14 cellular contexts compared by ENCODE assay signal in the genomic region with DNA sequence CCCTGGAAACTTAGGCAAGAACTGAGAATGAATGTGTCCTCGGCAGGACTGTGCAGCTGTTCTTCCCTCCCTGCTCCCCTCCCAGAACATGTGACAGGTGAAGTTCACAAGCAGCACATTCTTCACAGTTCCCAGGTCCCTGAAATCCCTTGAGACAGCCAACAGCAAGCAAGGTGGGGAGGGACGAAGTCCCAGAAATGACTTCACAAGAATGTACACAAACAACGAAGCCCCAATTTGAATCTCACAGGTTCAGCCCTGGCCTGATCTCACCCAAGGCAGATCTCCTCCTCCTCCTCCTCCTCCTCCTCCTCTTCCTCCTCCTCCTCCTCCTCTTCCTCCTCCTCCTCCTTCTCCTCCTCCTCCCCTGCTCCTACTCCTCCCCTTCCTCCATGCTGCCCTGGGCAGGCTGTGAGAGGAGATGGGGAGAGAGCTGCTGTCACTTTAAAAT. TPM values are rescaled to one million over a fixed set of nuclear protein-coding genes. Genes with fewer than 3 reads are reported as not detected.
A peak's percentile ranks its signal among the peaks of the same experiment; 100 is the strongest.
DNase-seq lines count a peak whose midpoint lies in the region; ATAC-seq and TF ChIP-seq lines count a peak whose summit lies in the region.
"Had no signal": no experiment of that assay in that cellular context is flagged by ENCODE, and none has a peak within 500 bp of the region (broad histone marks: within the 10 kb centered on the region; RNA-seq: fewer than 3 reads in every experiment).

No MANE protein-coding gene starts in this region.

- TF ChIP-seq POLR2A in heart left ventricle (IDR thresholded peaks at IDR 0.05) = no peak

- no peak overlapping the region for H3K4me2 ChIP-seq in hepatocyte

- no peak for TF ChIP-seq CTCF in hepatocyte (IDR thresholded peaks at IDR 0.05; ENCODE audit: poor library complexity)
- no peak for TF ChIP-seq CTCF in progenitor cell of endocrine pancreas (IDR thresholded peaks at IDR 0.05; ENCODE audit: unreplicated experiment)
- no peak for TF ChIP-seq CTCF in heart left ventricle (IDR thresholded peaks at IDR 0.05)

- H3K4me1 ChIP-seq in hepatocyte (ENCODE audit: insufficient read depth) (peaks cover 8% of the 10 kb centered on the region), heart left ventricle (peaks cover 0 to 53% (median 16%) of the 10 kb centered on the region in 12 donors), right cardiac atrium (ENCODE audit: control insufficient read depth, insufficient read depth, low read length) (peaks cover 5% of the 10 kb centered on the region)

- no peak overlapping the region for H3K4me3 Mint-ChIP-seq in progenitor cell of endocrine pancreas (ENCODE audit: low read depth)

- intact Hi-C loops in heart left ventricle (cut with DNase I) = loop anchor here in 1 of 10 donors (5.0 kb wide), 1 partner anchor 40 kb away; no protein-coding TSS in a partner anchor
- intact Hi-C loops in right cardiac atrium (cut with DNase I) = loop anchor here in 2 of 4 donors (10.0 kb wide), 2 partner anchors 47 to 137 kb away; a partner anchor contains a TSS

- H3K27ac Mint-ChIP-seq in progenitor cell of endocrine pancreas = peak overlapping the region; percentile 82

- no peaks in the 10 kb centered on the region for H3K9me2 ChIP-seq in hepatocyte (replicated peaks; ENCODE audit: insufficient read depth)

- no peaks in the 10 kb centered on the region for H3K9me3 ChIP-seq in hepatocyte (ENCODE audit: low read depth)
- no peaks in the 10 kb centered on the region for H3K9me3 ChIP-seq in heart left ventricle
- no peaks in the 10 kb centered on the region for H3K9me3 ChIP-seq in right cardiac atrium (ENCODE audit: control insufficient read depth, low read length)
- H3K9me3 ChIP-seq: ovary had no signal

- peaks cover 13% of the 10 kb centered on the region for H3K4me1 Mint-ChIP-seq in progenitor cell of endocrine pancreas (ENCODE audit: low read depth)

- H3K79me2 ChIP-seq in hepatocyte = peaks cover 3% of the 10 kb centered on the region

- H3K4me3 ChIP-seq in hepatocyte = no peak overlapping the region
- H3K4me3 ChIP-seq in heart left ventricle = no peak overlapping the region
- H3K4me3 ChIP-seq in right cardiac atrium (ENCODE audit: low read length) = no peak overlapping the region
- H3K4me3 ChIP-seq: ovary had no signal

- H3K27me3 Mint-ChIP-seq in progenitor cell of endocrine pancreas = no peaks in the 10 kb centered on the region

- H3K9me3 Mint-ChIP-seq in progenitor cell of endocrine pancreas (ENCODE audit: low read depth) = no peaks in the 10 kb centered on the region

- H3K36me3 ChIP-seq in hepatocyte (replicated peaks; ENCODE audit: insufficient read depth, low read depth) (no peaks in the 10 kb centered on the region), heart left ventricle (peaks cover 0 to 3% (median 0%) of the 10 kb centered on the region in 9 donors)
- H3K36me3 ChIP-seq: ovary had no signal

- no peak overlapping the region for H2AFZ ChIP-seq in hepatocyte

- ATAC-seq in heart left ventricle (no peak), right cardiac atrium (no peak)

- no peaks in the 10 kb centered on the region for H3K27me3 ChIP-seq in hepatocyte
- H3K27me3 ChIP-seq in heart left ventricle = no peaks in the 10 kb centered on the region
- no peaks in the 10 kb centered on the region for H3K27me3 ChIP-seq in right cardiac atrium (ENCODE audit: control insufficient read depth, insufficient read depth)
- H3K27me3 ChIP-seq: ovary had no signal

- peak; percentile 32 for DNase-seq in GDM1 (lab: John Stamatoyannopoulos, UW)
- peak; percentile 7 for DNase-seq in NCI-H526 treated with DMSO at 0.1 percent for 48 hours (lab: John Stamatoyannopoulos, UW)
- DNase-seq in hepatocyte (ENCODE audit: low spot score) = peak; percentile 64
- no peak for DNase-seq in progenitor cell of endocrine pancreas (ENCODE audit: low spot score, unreplicated experiment)
- DNase-seq in heart left ventricle = no peak
- no peak for DNase-seq in activated naive CD4-positive, alpha-beta T cell (lab: John Stamatoyannopoulos, UW)
- DNase-seq in OCI-M1 (lab: John Stamatoyannopoulos, UW) = no peak
- DNase-seq in right cardiac atrium = no peak
- DNase-seq: C1 segment of cervical spinal cord, mesenchymal stem cell, NCI-H1105, NCI-H446 treated with DMSO at 0.1 percent for 48 hours, ovary, trophoblast cell had no signal

- WGBS in hepatocyte (ENCODE audit: low lambda C conversion rate, missing lambda C conversion rate) = 53% methylated on average over 3 of the region's 3 CpGs
- WGBS in heart left ventricle, 4 donors = 48 to 65% (median 55%) methylated on average over 3 of the region's 3 CpGs
- 51% methylated on average over 3 of the region's 3 CpGs for WGBS in right cardiac atrium

- H3K27ac ChIP-seq in hepatocyte (peak overlapping the region; percentile 81), heart left ventricle (peak overlapping the region in 1 of 12 donors; percentile 13), right cardiac atrium (ENCODE audit: low read length) (no peak overlapping the region)
- H3K27ac ChIP-seq: ovary had no signal

- no peaks in the 10 kb centered on the region for H4K20me1 ChIP-seq in hepatocyte (ENCODE audit: insufficient read depth, poor library complexity, severe bottlenecking)

- H3K36me3 Mint-ChIP-seq in progenitor cell of endocrine pancreas (ENCODE audit: insufficient read depth) = peaks cover 3% of the 10 kb centered on the region

RNA-seq across cellular contexts. Expression of a gene that starts 32.4 kb away (rescaled TPM):
- 47.6 TPM in 2 replicates for total RNA-seq in hepatocyte
- 44.9 and 54.6 TPM in 2 replicates for polyA plus RNA-seq in hepatocyte
- 40.4 and 42.5 TPM in 2 replicates for total RNA-seq in progenitor cell of endocrine pancreas
- total RNA-seq in heart left ventricle = 10 to 100 TPM; 32.1 to 64.1 (median 34.7) TPM
- polyA plus RNA-seq in heart left ventricle = 10 to 100 TPM; 32.7 to 39.0 TPM
- total RNA-seq in right cardiac atrium = 10 to 100 TPM; 34.7 to 49.3 (median 43.6) TPM
- polyA plus RNA-seq in right cardiac atrium = 44.1 TPM

RNA-seq across cellular contexts. Expression of a gene that starts 44.1 kb away (rescaled TPM):
- total RNA-seq in hepatocyte (48.6 and 57.0 TPM in 2 replicates), progenitor cell of endocrine pancreas (57.4 and 61.6 TPM in 2 replicates), heart left ventricle (10 to 100 TPM; 15.6 to 55.6 (median 23.0) TPM), right cardiac atrium (10 to 100 TPM; 27.3 to 42.1 (median 32.7) TPM)
- polyA plus RNA-seq in hepatocyte (45.9 and 56.5 TPM in 2 replicates), heart left ventricle (10 to 100 TPM; 15.4 to 20.4 TPM), right cardiac atrium (23.6 TPM)

RNA-seq across cellular contexts. Expression of a gene that starts 46.9 kb away (rescaled TPM):
- total RNA-seq in hepatocyte (0.28 and 0.43 TPM in 2 replicates), progenitor cell of endocrine pancreas (0.60 and 0.80 TPM in 2 replicates), heart left ventricle (1 to 10 TPM in 3 of 9 donors, under 1 TPM in 6; 0.28 to 1.6 (median 0.80) TPM), right cardiac atrium (1 to 10 TPM; 1.9 to 3.7 (median 2.5) TPM)
- polyA plus RNA-seq in hepatocyte (0.29 and 0.36 TPM in 2 replicates), heart left ventricle (under 1 TPM; 0.14 to 0.38 TPM), right cardiac atrium (1.3 TPM)

Comparison
In these comparisons a context has a peak if more than half of its experiments do, and no peak if none do; other contexts are left out.
1. DNase-seq: peak in GDM1 (single experiment), NCI-H526 treated with DMSO at 0.1 percent for 48 hours (single experiment) and hepatocyte (single experiment); none in progenitor cell of endocrine pancreas (single experiment), heart left ventricle (0 of 5), activated naive CD4-positive, alpha-beta T cell (0 of 4), OCI-M1 (single experiment) and right cardiac atrium (0 of 3).